9 cellular contexts compared by ENCODE assay signal in genomic region chr7:93092757-93093370, GRCh38. TPM values are rescaled to one million over a fixed set of nuclear protein-coding genes. Genes with fewer than 3 reads are reported as not detected.
DNase-seq lines count a peak whose midpoint lies in the region; ATAC-seq, FAIRE-seq and TF ChIP-seq lines count a peak whose summit lies in the region.
"Had no signal": no experiment of that assay in that cellular context is flagged by ENCODE, and none has a peak within 500 bp of the region (broad histone marks: within the 10 kb centered on the region; RNA-seq: fewer than 3 reads in every experiment).

No MANE protein-coding gene starts in this region.

- peaks cover 0 to 10% of the 10 kb centered on the region in 2 experiments for H3K27me3 ChIP-seq in mesenchymal stem cell (ENCODE audit: control insufficient read depth in 1 of 2, insufficient read depth in 1 of 2, low read length in 2 of 2)

- DNase-seq in mesenchymal stem cell: peak; percentile 62
- no peak for DNase-seq in stimulated activated CD4-positive, alpha-beta T cell treated with anti-CD3 and anti-CD28 coated beads, Interleukin-2, amount 100 ng/mL, for 24 hours
- no peak for DNase-seq in activated naive CD8-positive, alpha-beta T cell treated with anti-CD3 and anti-CD28 coated beads, Interleukin-2, amount 50 U/mL, for 24 hours
- DNase-seq in stimulated activated CD4-positive, alpha-beta T cell treated with anti-CD3 and anti-CD28 coated beads, Interleukin-15, amount 100 ng/mL, for 24 hours: no peak

- H3K4me1 ChIP-seq in mesenchymal stem cell (ENCODE audit: control insufficient read depth, insufficient read depth, low read depth, low read length): no peaks in the 10 kb centered on the region

- H3K36me3 ChIP-seq in mesenchymal stem cell (ENCODE audit: control insufficient read depth in 1 of 2, insufficient read depth in 2 of 2, low read depth in 1 of 2, low read length in 2 of 2): no peaks in the 10 kb centered on the region

- WGBS in mesenchymal stem cell: 31% methylated on average over 1 of the region's 1 CpG

- H3K4me2 ChIP-seq in mesenchymal stem cell (ENCODE audit: low read length, poor library complexity, severe bottlenecking): no peak overlapping the region

- no peak overlapping the region for H2BK12ac ChIP-seq in mesenchymal stem cell (ENCODE audit: low read length in 2 of 2)

- H3K4ac ChIP-seq in mesenchymal stem cell (ENCODE audit: low read depth in 1 of 2, low read length in 2 of 2): no peak overlapping the region

- TF ChIP-seq CTCF in WI38 (IDR thresholded peaks at IDR 0.05; ENCODE audit: low read depth, low read length): peak; percentile 51

- H2BK120ac ChIP-seq in mesenchymal stem cell (ENCODE audit: low read depth, low read length): no peak overlapping the region

- H3K4me3 Mint-ChIP-seq in activated naive CD8-positive, alpha-beta T cell treated with anti-CD3 and anti-CD28 coated beads, Interleukin-2, amount 50 U/mL, for 24 hours: no peak overlapping the region
- H3K4me3 Mint-ChIP-seq: central memory CD8-positive, alpha-beta T cell had no signal

- H3K36me3 Mint-ChIP-seq in activated naive CD8-positive, alpha-beta T cell treated with anti-CD3 and anti-CD28 coated beads, Interleukin-2, amount 50 U/mL, for 24 hours (ENCODE audit: low read depth): no peaks in the 10 kb centered on the region

- H2BK5ac ChIP-seq in mesenchymal stem cell (ENCODE audit: low read depth, low read length, poor library complexity, severe bottlenecking): no peak overlapping the region

- no peak overlapping the region for H2AFZ ChIP-seq in mesenchymal stem cell (ENCODE audit: low read depth, low read length)

- no peak overlapping the region for H2AK5ac ChIP-seq in mesenchymal stem cell (ENCODE audit: low read length, severe bottlenecking)

- H3K9me3 Mint-ChIP-seq in activated naive CD8-positive, alpha-beta T cell treated with anti-CD3 and anti-CD28 coated beads, Interleukin-2, amount 50 U/mL, for 24 hours: peaks cover 15% of the 10 kb centered on the region

- H3K4me1 Mint-ChIP-seq in activated naive CD8-positive, alpha-beta T cell treated with anti-CD3 and anti-CD28 coated beads, Interleukin-2, amount 50 U/mL, for 24 hours: no peaks in the 10 kb centered on the region
- H3K4me1 Mint-ChIP-seq: central memory CD8-positive, alpha-beta T cell had no signal

- H3K4me3 ChIP-seq in WI38 (ENCODE audit: low read depth, low read length) (no peak overlapping the region), mesenchymal stem cell (ENCODE audit: insufficient read depth in 1 of 2, low read depth in 1 of 2, low read length in 2 of 2) (no peak overlapping the region)

- no peak overlapping the region for H3K14ac ChIP-seq in mesenchymal stem cell (ENCODE audit: low read length in 2 of 2)

- H3K79me1 ChIP-seq in mesenchymal stem cell (replicated peaks; ENCODE audit: low read length, poor library complexity, severe bottlenecking): no peaks in the 10 kb centered on the region

- H3K27ac ChIP-seq in mesenchymal stem cell (ENCODE audit: low read length, poor library complexity, severe bottlenecking): no peak overlapping the region

- no peak overlapping the region for H2BK15ac ChIP-seq in mesenchymal stem cell (ENCODE audit: low read depth, poor library complexity, severe bottlenecking)

- peaks cover 4% of the 10 kb centered on the region for H3K9me3 ChIP-seq in mesenchymal stem cell (ENCODE audit: control insufficient read depth, low read length)

- no peak overlapping the region for H3K9ac ChIP-seq in mesenchymal stem cell (ENCODE audit: low read length)

- no peak overlapping the region for H4K8ac ChIP-seq in mesenchymal stem cell (ENCODE audit: low read length)

- no peak overlapping the region for H3K18ac ChIP-seq in mesenchymal stem cell (ENCODE audit: low read depth in 1 of 2, low read length in 2 of 2)

- H3K27ac Mint-ChIP-seq in activated naive CD8-positive, alpha-beta T cell treated with anti-CD3 and anti-CD28 coated beads, Interleukin-2, amount 50 U/mL, for 24 hours: no peak overlapping the region

- no peak overlapping the region for H3K23ac ChIP-seq in mesenchymal stem cell (ENCODE audit: low read length in 2 of 2)

- H4K91ac ChIP-seq in mesenchymal stem cell (ENCODE audit: low read length): no peak overlapping the region

- H3K27me3 Mint-ChIP-seq in activated naive CD8-positive, alpha-beta T cell treated with anti-CD3 and anti-CD28 coated beads, Interleukin-2, amount 50 U/mL, for 24 hours: no peaks in the 10 kb centered on the region

- peak; percentile 76 for ATAC-seq in GM18517 (IDR thresholded peaks at IDR 0.05; ENCODE audit: unreplicated experiment)
- peak; percentile 88 for ATAC-seq in HG03342 (IDR thresholded peaks at IDR 0.05; ENCODE audit: unreplicated experiment)
- no peak for ATAC-seq in activated naive CD8-positive, alpha-beta T cell treated with anti-CD3 and anti-CD28 coated beads, Interleukin-2, amount 50 U/mL, for 24 hours

- peak; percentile 88 for FAIRE-seq in A204.1 (lab: Jason Lieb, UNC)

RNA-seq across cellular contexts. Expression of gene SAMD9, which starts 24.9 kb away (rescaled TPM):
- polyA plus RNA-seq in mesenchymal stem cell (2013, experiment 1 of 2): 4.6 TPM
- 4.6 TPM for polyA plus RNA-seq in mesenchymal stem cell (2013, experiment 2 of 2)

RNA-seq across cellular contexts. Expression of gene SAMD9L, which starts 55.3 kb away (rescaled TPM):
- 7.0 TPM for polyA plus RNA-seq in mesenchymal stem cell (2013, experiment 1 of 2)
- polyA plus RNA-seq in mesenchymal stem cell (2013, experiment 2 of 2): 6.9 TPM
